In genomic region chr4:9970399-9971011, GRCh38 we compare ENCODE assay signal across 11 cellular contexts. TPM values are rescaled to one million over a fixed set of nuclear protein-coding genes. Genes with fewer than 3 reads are reported as not detected.
A peak's percentile ranks its signal among the peaks of the same experiment; 100 is the strongest.
DNase-seq lines count a peak whose midpoint lies in the region; ATAC-seq and TF ChIP-seq lines count a peak whose summit lies in the region.
"Had no signal": no experiment of that assay in that cellular context is flagged by ENCODE, and none has a peak within 500 bp of the region (broad histone marks: within the 10 kb centered on the region; RNA-seq: fewer than 3 reads in every experiment).

No MANE protein-coding gene starts in this region.

- peak overlapping the region; percentile 78 for H3K27ac Mint-ChIP-seq in activated CD4-positive, alpha-beta T cell treated with anti-CD3 and anti-CD28 coated beads, Interleukin-2, amount 10 ng/mL, durations not matched to agents 24 days and 14 days

- peak overlapping the region; percentile 48 for H3K4me3 Mint-ChIP-seq in activated CD4-positive, alpha-beta T cell treated with anti-CD3 and anti-CD28 coated beads, Interleukin-2, amount 10 ng/mL, durations not matched to agents 24 days and 14 days

- no peak for DNase-seq in activated CD4-positive, alpha-beta T cell treated with anti-CD3 and anti-CD28 coated beads, Interleukin-2, amount 10 ng/mL, durations not matched to agents 24 days and 14 days
- no peak for DNase-seq in activated CD4-positive, alpha-beta T cell treated with anti-CD3 and anti-CD28 coated beads, Interleukin-2, amount 50 U/mL, for 4 hours
- DNase-seq in pons (ENCODE audit: low spot score) (peak; percentile 11), upper lobe of right lung (no peak), erythroblast (lab: John Stamatoyannopoulos, UW) (no peak), omental fat pad (ENCODE audit: low spot score) (no peak)
- DNase-seq: hippocampal formation, Kasumi-1, tibial artery had no signal

- no peaks in the 10 kb centered on the region for H3K36me3 ChIP-seq in upper lobe of right lung

- no peak for TF ChIP-seq CTCF in upper lobe of right lung (IDR thresholded peaks at IDR 0.05)
- TF ChIP-seq CTCF in omental fat pad (IDR thresholded peaks at IDR 0.05), result no peak

- ATAC-seq in HG02610 (IDR thresholded peaks at IDR 0.05; ENCODE audit: unreplicated experiment) (peak; percentile 70), HG03558 (IDR thresholded peaks at IDR 0.05; ENCODE audit: extremely low read depth, unreplicated experiment) (peak; percentile 62), upper lobe of right lung (no peak), omental fat pad (ENCODE audit: low FRiP score) (no peak)

- peaks cover 3% of the 10 kb centered on the region for H3K27me3 Mint-ChIP-seq in activated CD4-positive, alpha-beta T cell treated with anti-CD3 and anti-CD28 coated beads, Interleukin-2, amount 10 ng/mL, durations not matched to agents 24 days and 14 days

- no peak overlapping the region for H3K4me3 ChIP-seq in upper lobe of right lung
- H3K4me3 ChIP-seq: tibial artery had no signal

- no peaks in the 10 kb centered on the region for H3K9me3 ChIP-seq in upper lobe of right lung
- H3K9me3 ChIP-seq: tibial artery had no signal

- no peaks in the 10 kb centered on the region for H3K27me3 ChIP-seq in upper lobe of right lung
- H3K27me3 ChIP-seq: tibial artery had no signal

- H3K27ac ChIP-seq in upper lobe of right lung, result no peak overlapping the region
- H3K27ac ChIP-seq: tibial artery had no signal

- H3K9me3 Mint-ChIP-seq in activated CD4-positive, alpha-beta T cell treated with anti-CD3 and anti-CD28 coated beads, Interleukin-2, amount 10 ng/mL, durations not matched to agents 24 days and 14 days, result peaks cover 17% of the 10 kb centered on the region

- H3K36me3 Mint-ChIP-seq in activated CD4-positive, alpha-beta T cell treated with anti-CD3 and anti-CD28 coated beads, Interleukin-2, amount 10 ng/mL, durations not matched to agents 24 days and 14 days (ENCODE audit: low read depth), result peaks cover 5% of the 10 kb centered on the region

- intact Hi-C loops in activated CD4-positive, alpha-beta T cell treated with anti-CD3 and anti-CD28 coated beads, Interleukin-2, amount 10 ng/mL, durations not matched to agents 24 days and 14 days (cut with micrococcal nuclease), result loop anchor here (1.0 kb wide), 1 partner anchor 30 kb away; no protein-coding TSS in a partner anchor
- intact Hi-C loops in upper lobe of right lung (cut with DNase I), result no loop called here

- no peak for TF ChIP-seq POLR2A in erythroblast (IDR thresholded peaks at IDR 0.05; ENCODE audit: low read length)

- no peaks in the 10 kb centered on the region for H3K4me1 ChIP-seq in upper lobe of right lung
- H3K4me1 ChIP-seq: tibial artery had no signal

- H3K4me1 Mint-ChIP-seq in activated CD4-positive, alpha-beta T cell treated with anti-CD3 and anti-CD28 coated beads, Interleukin-2, amount 10 ng/mL, durations not matched to agents 24 days and 14 days, result peaks cover 29% of the 10 kb centered on the region

RNA-seq across cellular contexts. Expression of gene SLC2A9, which starts 50.8 kb away (rescaled TPM):
- 1.6 and 2.4 TPM in 2 replicates for total RNA-seq in activated CD4-positive, alpha-beta T cell treated with anti-CD3 and anti-CD28 coated beads, Interleukin-2, amount 10 ng/mL, durations not matched to agents 24 days and 14 days
- total RNA-seq in upper lobe of right lung, result 19.0 TPM
- total RNA-seq in omental fat pad, result 1 to 10 TPM; 4.7 to 8.5 (median 7.3) TPM

Comparison
In these comparisons a context has a peak if more than half of its experiments do, and no peak if none do; other contexts are left out.
1. ATAC-seq: peak in HG02610 (single experiment) and HG03558 (single experiment); none in upper lobe of right lung (single experiment) and omental fat pad (single experiment).